8 cellular contexts compared by ENCODE assay signal in the genomic region with DNA sequence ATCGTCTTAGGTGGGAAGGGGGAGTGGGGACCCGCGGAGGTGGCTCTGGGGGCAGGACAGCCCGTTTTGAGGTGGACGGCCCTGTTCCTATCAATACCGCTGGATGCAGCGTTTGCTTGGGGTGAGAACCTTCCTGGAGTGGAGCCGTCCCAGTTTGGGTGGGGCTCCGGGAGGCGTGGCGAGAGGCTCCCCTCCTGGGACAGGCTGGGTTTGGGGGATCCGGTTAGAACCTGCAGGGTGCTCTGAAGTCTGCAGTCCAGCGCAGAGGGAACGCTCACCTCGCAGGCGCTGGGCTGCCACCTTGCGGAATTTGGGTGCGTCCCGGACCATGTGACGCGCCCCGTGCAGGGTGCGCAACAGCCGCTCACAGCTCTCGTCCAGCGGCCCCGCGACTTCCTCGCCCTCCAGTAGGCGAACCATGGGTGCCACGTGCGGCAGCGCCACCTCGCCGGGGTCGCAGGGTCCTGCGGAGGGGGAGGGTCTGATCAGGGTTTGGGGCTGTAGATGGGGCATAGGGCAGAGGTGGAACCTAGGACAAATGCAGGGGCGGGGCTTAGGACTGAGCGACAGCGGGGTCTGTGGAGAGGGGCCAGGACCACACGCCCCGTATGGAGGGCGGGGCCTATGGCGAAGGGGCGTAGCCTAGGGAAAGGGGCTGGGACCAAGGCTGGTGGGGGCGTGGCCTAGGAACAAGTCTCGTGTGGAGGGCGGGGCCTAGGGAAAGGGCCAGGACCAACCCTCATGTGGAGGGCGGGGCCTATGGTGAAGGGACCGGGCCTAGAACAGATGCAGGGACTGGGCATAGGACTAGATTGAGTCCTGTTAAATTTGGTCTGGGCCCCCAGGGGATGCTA. TPM values are rescaled to one million over a fixed set of nuclear protein-coding genes. Genes with fewer than 3 reads are reported as not detected.
DNase-seq lines count a peak whose midpoint lies in the region; ATAC-seq, FAIRE-seq and TF ChIP-seq lines count a peak whose summit lies in the region.

No MANE protein-coding gene starts in this region.

- H3K4me2 ChIP-seq in A549 (no peak overlapping the region), skeletal muscle satellite cell (ENCODE audit: low read length) (peak overlapping the region; percentile 89)

- ATAC-seq in A549 (peak; percentile 85 to 90), GM18867 (IDR thresholded peaks at IDR 0.05; ENCODE audit: unreplicated experiment) (peak; percentile 72), HG03045 (IDR thresholded peaks at IDR 0.05; ENCODE audit: unreplicated experiment) (peak; percentile 70), right cardiac atrium (peak; percentile 82 to 92)

- DNase-seq in A549 (ENCODE audit: low read depth in 1 of 2, low spot score in 1 of 2) (peak; percentile 58 to 81), SK-MEL-5 (ENCODE audit: low read depth, low spot score) (peak; percentile 85), right cardiac atrium (peak; percentile 88 to 93 (median 91)), cortex of kidney (lab: John Stamatoyannopoulos, UW) (no peak)

- no peak for FAIRE-seq in A549 (lab: Jason Lieb, UNC)

- peak overlapping the region; percentile 73 for H3K4me3 Mint-ChIP-seq in activated naive CD4-positive, alpha-beta T cell treated with anti-CD3 and anti-CD28 coated beads, Interleukin-2, amount 50 U/mL, for 24 hours

- TF ChIP-seq POLR2A in A549 (IDR thresholded peaks at IDR 0.05; ENCODE audit: low read length): no peak

- 89% methylated on average over 37 of the region's 50 CpGs for WGBS in A549 (ENCODE audit: missing lambda C conversion rate)
- WGBS in right cardiac atrium: 6% methylated on average over 50 of the region's 50 CpGs

- TF ChIP-seq EP300 in A549 (IDR thresholded peaks at IDR 0.05): no peak

- TF ChIP-seq RAD21 in A549 (conservative IDR thresholded peaks at IDR 0.05 in 1 of 2, IDR thresholded peaks at IDR 0.05 in 1 of 2): no peak

- H3K27me3 ChIP-seq in right cardiac atrium (ENCODE audit: control insufficient read depth, insufficient read depth): no peaks in the 10 kb centered on the region
- H3K27me3 ChIP-seq in skeletal muscle satellite cell (ENCODE audit: control insufficient read depth, insufficient read depth, low read length): no peaks in the 10 kb centered on the region

- H3K9ac ChIP-seq in skeletal muscle satellite cell (ENCODE audit: low read depth, low read length): peak overlapping the region; percentile 2

- peak overlapping the region; percentile 86 for H3K27ac Mint-ChIP-seq in activated naive CD4-positive, alpha-beta T cell treated with anti-CD3 and anti-CD28 coated beads, Interleukin-2, amount 50 U/mL, for 24 hours

- TF ChIP-seq CTCF in A549 (IDR thresholded peaks at IDR 0.05): no peak

- CTCF ChIA-PET in A549 (lab: Yijun Ruan, JAX): interaction anchor here (0.5 kb wide), 1 partner anchor 9 kb away, joined by 3 read pairs; no protein-coding TSS in a partner anchor

- H3K4me3 ChIP-seq in A549 (no peak overlapping the region), right cardiac atrium (ENCODE audit: low read length) (peak overlapping the region; percentile 11), skeletal muscle satellite cell (ENCODE audit: low read length) (peak overlapping the region; percentile 69)

- in situ Hi-C loops in SK-MEL-5 (cut with HindIII; ENCODE audit: low pct_unique_long_range_greater_than_20kb, low sequenced_read_pairs): no loop called here

- peaks cover 33% of the 10 kb centered on the region for H3K36me3 ChIP-seq in skeletal muscle satellite cell (ENCODE audit: insufficient read depth, low read length)

- peaks cover 5% of the 10 kb centered on the region for H3K4me1 Mint-ChIP-seq in activated naive CD4-positive, alpha-beta T cell treated with anti-CD3 and anti-CD28 coated beads, Interleukin-2, amount 50 U/mL, for 24 hours

- H3K9me3 ChIP-seq in A549 (no peaks in the 10 kb centered on the region), right cardiac atrium (ENCODE audit: control insufficient read depth, low read length) (no peaks in the 10 kb centered on the region), skeletal muscle satellite cell (replicated peaks; ENCODE audit: low read length) (no peaks in the 10 kb centered on the region)

- peaks cover 12% of the 10 kb centered on the region for H3K36me3 Mint-ChIP-seq in activated naive CD4-positive, alpha-beta T cell treated with anti-CD3 and anti-CD28 coated beads, Interleukin-2, amount 50 U/mL, for 24 hours

- H3K4me1 ChIP-seq in A549 (peaks cover 8% of the 10 kb centered on the region; the same call in 2 of the 3 replicates), right cardiac atrium (ENCODE audit: control insufficient read depth, insufficient read depth, low read length) (no peaks in the 10 kb centered on the region), skeletal muscle satellite cell (ENCODE audit: control insufficient read depth, insufficient read depth, low read length) (peaks cover 9% of the 10 kb centered on the region)

- H3K27me3 Mint-ChIP-seq in activated naive CD4-positive, alpha-beta T cell treated with anti-CD3 and anti-CD28 coated beads, Interleukin-2, amount 50 U/mL, for 24 hours: no peaks in the 10 kb centered on the region

- POLR2A ChIA-PET in A549 (lab: Yijun Ruan, JAX): no interaction called here

- H3K9me3 Mint-ChIP-seq in activated naive CD4-positive, alpha-beta T cell treated with anti-CD3 and anti-CD28 coated beads, Interleukin-2, amount 50 U/mL, for 24 hours: no peaks in the 10 kb centered on the region

- no peak overlapping the region for H3K27ac ChIP-seq in A549
- peak overlapping the region; percentile 0 for H3K27ac ChIP-seq in right cardiac atrium (ENCODE audit: low read length)

- intact Hi-C loops in right cardiac atrium (cut with DNase I): no loop called here

RNA-seq across cellular contexts. Expression of a gene that starts 13.8 kb away (rescaled TPM):
- polyA plus RNA-seq in A549 (2011; rRNA removed) (6.5 and 6.7 TPM in 2 replicates), A549 (2017; fragmentation: RNase III; extraction: RNeasy Plus Mini Kit Qiagen cat#74134 plus additional on column Dnase treatment) (9.3 to 11.4 TPM (median 10.0 TPM) in 3 replicates), right cardiac atrium (0.54 TPM)
- 12.1 and 15.6 TPM in 2 replicates for polyA plus RNA-seq in A549 (2012; cell fraction: cytosol; rRNA removed)
- 31.6 and 41.7 TPM in 2 replicates for polyA plus RNA-seq in A549 (2012; cell fraction: nucleus; rRNA removed)
- 7.8 and 8.7 TPM in 2 replicates for polyA minus RNA-seq in A549 (2011; rRNA and poly(A)+ RNA removed)
- total RNA-seq in SK-MEL-5 (2014; rRNA removed; shearing (Covaris generic)): 0.32 and 0.34 TPM in 2 replicates
- polyA plus RNA-seq in SK-MEL-5 (2015; cell fraction: cytosol; rRNA removed): 1.3 and 1.5 TPM in 2 replicates
- polyA plus RNA-seq in SK-MEL-5 (2015; cell fraction: nucleus; rRNA removed): 1.3 and 3.5 TPM in 2 replicates
- total RNA-seq in right cardiac atrium: under 1 TPM in 2 of 4 donors, not detected in 2; 0.09 to 0.25 TPM
- not detected in 2 replicates for total RNA-seq in skeletal muscle satellite cell (2012; rRNA removed)

RNA-seq across cellular contexts. Expression of a gene that starts 13.9 kb away (rescaled TPM):
- polyA plus RNA-seq in A549 (2011; rRNA removed) (30.7 and 39.2 TPM in 2 replicates), A549 (2017; fragmentation: RNase III; extraction: RNeasy Plus Mini Kit Qiagen cat#74134 plus additional on column Dnase treatment) (52.8 to 61.0 TPM (median 60.9 TPM) in 3 replicates), right cardiac atrium (92.6 TPM)
- polyA plus RNA-seq in A549 (2012; cell fraction: cytosol; rRNA removed): 50.2 and 50.3 TPM in 2 replicates
- 84.6 and 89.9 TPM in 2 replicates for polyA plus RNA-seq in A549 (2012; cell fraction: nucleus; rRNA removed)
- polyA minus RNA-seq in A549 (2011; rRNA and poly(A)+ RNA removed): 22.6 and 24.5 TPM in 2 replicates
- total RNA-seq in SK-MEL-5 (2014; rRNA removed; shearing (Covaris generic)): 11.5 and 11.6 TPM in 2 replicates
- 17.1 and 24.0 TPM in 2 replicates for polyA plus RNA-seq in SK-MEL-5 (2015; cell fraction: cytosol; rRNA removed)
- polyA plus RNA-seq in SK-MEL-5 (2015; cell fraction: nucleus; rRNA removed): 104 and 116 TPM in 2 replicates
- total RNA-seq in right cardiac atrium: 10 to 100 TPM; 68.8 to 89.5 (median 78.8) TPM
- 41.6 and 44.6 TPM in 2 replicates for total RNA-seq in skeletal muscle satellite cell (2012; rRNA removed)

RNA-seq across cellular contexts. Expression of a gene that starts 16.0 kb away (rescaled TPM):
- polyA plus RNA-seq in A549 (2011; rRNA removed) (50.2 and 69.4 TPM in 2 replicates), A549 (2017; fragmentation: RNase III; extraction: RNeasy Plus Mini Kit Qiagen cat#74134 plus additional on column Dnase treatment) (35.4 to 42.1 TPM (median 36.4 TPM) in 3 replicates), right cardiac atrium (36.8 TPM)
- polyA plus RNA-seq in A549 (2012; cell fraction: cytosol; rRNA removed): 41.9 and 44.2 TPM in 2 replicates
- 87.5 and 87.8 TPM in 2 replicates for polyA plus RNA-seq in A549 (2012; cell fraction: nucleus; rRNA removed)
- 66.1 and 88.8 TPM in 2 replicates for polyA minus RNA-seq in A549 (2011; rRNA and poly(A)+ RNA removed)
- 49.4 and 56.8 TPM in 2 replicates for total RNA-seq in SK-MEL-5 (2014; rRNA removed; shearing (Covaris generic))
- 64.6 and 68.4 TPM in 2 replicates for polyA plus RNA-seq in SK-MEL-5 (2015; cell fraction: cytosol; rRNA removed)
- 146 and 154 TPM in 2 replicates for polyA plus RNA-seq in SK-MEL-5 (2015; cell fraction: nucleus; rRNA removed)
- total RNA-seq in right cardiac atrium: 10 to 100 TPM; 28.2 to 38.4 (median 33.0) TPM
- 31.2 and 33.2 TPM in 2 replicates for total RNA-seq in skeletal muscle satellite cell (2012; rRNA removed)

RNA-seq across cellular contexts. Expression of a gene that starts 19.1 kb away (rescaled TPM):
- polyA plus RNA-seq in A549 (2011; rRNA removed) (5.6 and 6.7 TPM in 2 replicates), A549 (2017; fragmentation: RNase III; extraction: RNeasy Plus Mini Kit Qiagen cat#74134 plus additional on column Dnase treatment) (7.5 to 9.5 TPM (median 8.5 TPM) in 3 replicates), right cardiac atrium (0.84 TPM)
- 4.7 and 5.4 TPM in 2 replicates for polyA plus RNA-seq in A549 (2012; cell fraction: cytosol; rRNA removed)
- polyA plus RNA-seq in A549 (2012; cell fraction: nucleus; rRNA removed): 4.2 and 5.6 TPM in 2 replicates
- polyA minus RNA-seq in A549 (2011; rRNA and poly(A)+ RNA removed): 9.2 and 10.9 TPM in 2 replicates
- not detected in 2 replicates for total RNA-seq in SK-MEL-5 (2014; rRNA removed; shearing (Covaris generic))
- polyA plus RNA-seq in SK-MEL-5 (2015; cell fraction: cytosol; rRNA removed): not detected in 2 replicates
- polyA plus RNA-seq in SK-MEL-5 (2015; cell fraction: nucleus; rRNA removed): not detected in 2 replicates
- 1 to 10 TPM; 2.0 to 3.7 (median 3.4) TPM for total RNA-seq in right cardiac atrium
- not detected in 2 replicates for total RNA-seq in skeletal muscle satellite cell (2012; rRNA removed)

RNA-seq across cellular contexts. Expression of a gene that starts 33.0 kb away (rescaled TPM):
- polyA plus RNA-seq in A549 (2011; rRNA removed): 45.4 and 93.9 TPM in 2 replicates
- polyA plus RNA-seq in A549 (2012; cell fraction: cytosol; rRNA removed): 12.9 and 13.5 TPM in 2 replicates
- 38.8 and 39.7 TPM in 2 replicates for polyA plus RNA-seq in A549 (2012; cell fraction: nucleus; rRNA removed)
- 70.9 to 87.8 TPM (median 81.1 TPM) in 3 replicates for polyA plus RNA-seq in A549 (2017; fragmentation: RNase III; extraction: RNeasy Plus Mini Kit Qiagen cat#74134 plus additional on column Dnase treatment)
- 132 and 172 TPM in 2 replicates for polyA minus RNA-seq in A549 (2011; rRNA and poly(A)+ RNA removed)
- not detected in 2 replicates for total RNA-seq in SK-MEL-5 (2014; rRNA removed; shearing (Covaris generic))
- polyA plus RNA-seq in SK-MEL-5 (2015; cell fraction: cytosol; rRNA removed): 1.2 and 2.8 TPM in 2 replicates
- polyA plus RNA-seq in SK-MEL-5 (2015; cell fraction: nucleus; rRNA removed): 0.49 and 0.64 TPM in 2 replicates
- total RNA-seq in right cardiac atrium: 100 to 1,000 TPM; 136 to 537 (median 382) TPM
- 273 TPM for polyA plus RNA-seq in right cardiac atrium
- 3.0 and 29.9 TPM in 2 replicates for total RNA-seq in skeletal muscle satellite cell (2012; rRNA removed)
